Comparison of ENCODE assay signal across 23 cellular contexts in genomic region chr5:32753765-32754164, GRCh38. TPM values are rescaled to one million over a fixed set of nuclear protein-coding genes. Genes with fewer than 3 reads are reported as not detected.
A peak's percentile ranks its signal among the peaks of the same experiment; 100 is the strongest.
DNase-seq lines count a peak whose midpoint lies in the region; ATAC-seq, FAIRE-seq and TF ChIP-seq lines count a peak whose summit lies in the region.
"Had no signal": no experiment of that assay in that cellular context is flagged by ENCODE, and none has a peak within 500 bp of the region (broad histone marks: within the 10 kb centered on the region; RNA-seq: fewer than 3 reads in every experiment).

No MANE protein-coding gene starts in this region.

- intact Hi-C loops in HCT116 (cut with micrococcal nuclease) = no loop called here

- FAIRE-seq in A549 (lab: Jason Lieb, UNC) = no peak
- FAIRE-seq: A204.1 had no signal

- no peaks in the 10 kb centered on the region for H3K27me3 ChIP-seq in HCT116 (ENCODE audit: insufficient read depth, low read length)
- no peaks in the 10 kb centered on the region for H3K27me3 ChIP-seq in hepatocyte
- H3K27me3 ChIP-seq: colonic mucosa, right atrium auricular region, SJCRH30, stomach had no signal

- TF ChIP-seq RAD21 in A549 (conservative IDR thresholded peaks at IDR 0.05 in 1 of 2, IDR thresholded peaks at IDR 0.05 in 1 of 2) = peak; percentile 29 to 35; a peak in 3 of 5 replicates
- peak; percentile 4; the same call in 1 of the 2 replicates for TF ChIP-seq RAD21 in HCT116 (IDR thresholded peaks at IDR 0.05; ENCODE audit: low read depth)

- ATAC-seq in A549 = peak; percentile 70 to 71; a peak in 5 of 6 replicates
- no peak for ATAC-seq in HCT116
- ATAC-seq in GM18867 (IDR thresholded peaks at IDR 0.05; ENCODE audit: unreplicated experiment) = no peak
- ATAC-seq in GM19397 (IDR thresholded peaks at IDR 0.05; ENCODE audit: unreplicated experiment) = no peak

- H3K9me3 ChIP-seq in A549 (peaks cover 13% of the 10 kb centered on the region; the same call in 2 of the 3 replicates), HCT116 (ENCODE audit: control insufficient read depth in 1 of 2, insufficient read depth in 1 of 2, low read depth in 1 of 2, low read length in 2 of 2) (no peaks in the 10 kb centered on the region), hepatocyte (ENCODE audit: low read depth) (no peaks in the 10 kb centered on the region)
- H3K9me3 ChIP-seq: colonic mucosa, right atrium auricular region had no signal

- no peak overlapping the region for H3K9ac ChIP-seq in HCT116 (ENCODE audit: low read length)

- no peaks in the 10 kb centered on the region for H3K79me2 ChIP-seq in HCT116 (ENCODE audit: insufficient read depth, low read length)
- no peaks in the 10 kb centered on the region for H3K79me2 ChIP-seq in hepatocyte

- no peak for TF ChIP-seq CTCF in A549 (IDR thresholded peaks at IDR 0.05)
- TF ChIP-seq CTCF in HCT116 (IDR thresholded peaks at IDR 0.05 in 2 of 3, conservative IDR thresholded peaks at IDR 0.05 in 1 of 3; ENCODE audit: borderline replicate concordance in 1 of 3, insufficient read depth in 1 of 3, low read depth in 2 of 3, low read length in 2 of 3) = no peak
- TF ChIP-seq CTCF in hepatocyte (IDR thresholded peaks at IDR 0.05; ENCODE audit: poor library complexity) = peak; percentile 7

- DNase-seq in A549 (ENCODE audit: low read depth in 1 of 2, low spot score in 1 of 2) = peak in 1 of 2 experiments; percentile 40
- no peak for DNase-seq in HCT116 (ENCODE audit: low read depth, low spot score)
- peak; percentile 11 for DNase-seq in UCSD-AML1 (lab: John Stamatoyannopoulos, UW; ENCODE audit: unreplicated experiment)
- no peak for DNase-seq in hepatocyte (ENCODE audit: low spot score)
- DNase-seq in kidney glomerular epithelial cell (lab: John Stamatoyannopoulos, UW) = no peak
- no peak for DNase-seq in activated T-cell treated with anti-CD3 and anti-CD28 coated beads, Interleukin-2, amount 50 U/mL, for 24 hours
- DNase-seq: activated CD4-positive, alpha-beta T cell treated with anti-CD3 and anti-CD28 coated beads for 4 hours; activated gamma-delta T cell treated with Interleukin-2 at 50 U/mL for 16 hours; CD4-positive, alpha-beta memory T cell; colonic mucosa; glutamatergic neuron; NCI-H2029; NCI-H446; SJCRH30; stimulated activated CD4-positive, alpha-beta T cell treated with anti-CD3 and anti-CD28 coated beads, Interleukin-1b, Interleukin-23, amount 100 ng/mL, for 48 hours; stomach had no signal

- BruUV-seq in HCT116 (replicated peaks; lab: Mats Ljungman, UMichigan) = no TSS peak

- no peak for TF ChIP-seq EP300 in A549 (IDR thresholded peaks at IDR 0.05)

- H3K9me3 Mint-ChIP-seq in activated T-cell treated with anti-CD3 and anti-CD28 coated beads, Interleukin-2, amount 50 U/mL, for 24 hours = peaks cover 3% of the 10 kb centered on the region

- H2AFZ ChIP-seq in HCT116 (ENCODE audit: low read depth, low read length, poor library complexity, severe bottlenecking) (no peak overlapping the region), hepatocyte (no peak overlapping the region)

- no peaks in the 10 kb centered on the region for H3K4me1 Mint-ChIP-seq in activated T-cell treated with anti-CD3 and anti-CD28 coated beads, Interleukin-2, amount 50 U/mL, for 24 hours (ENCODE audit: low read depth)
- H3K4me1 Mint-ChIP-seq: CD4-positive, alpha-beta memory T cell; IgD-negative memory B cell; mesothelial cell of epicardium had no signal

- H3K4me3 ChIP-seq in A549 (no peak overlapping the region), HCT116 (replicated peaks in 1 of 2; ENCODE audit: low read depth in 1 of 2, low read length in 2 of 2) (no peak overlapping the region), hepatocyte (no peak overlapping the region)
- H3K4me3 ChIP-seq: colonic mucosa, right atrium auricular region, SJCRH30, stomach had no signal

- CTCF ChIA-PET in A549 (lab: Yijun Ruan, JAX) (interaction anchor here (0.6 to 1.7 kb wide), 4 partner anchors 14 to 321 kb away, joined by 3 to 4 read pairs (median 4); no protein-coding TSS in a partner anchor), HCT116 (lab: Charles Lee) (no interaction called here)

- peak overlapping the region; percentile 22; the same call in 2 of the 3 replicates for H3K4me2 ChIP-seq in A549
- no peak overlapping the region for H3K4me2 ChIP-seq in HCT116 (ENCODE audit: low read length)
- H3K4me2 ChIP-seq in hepatocyte = no peak overlapping the region

- H3K4me3 Mint-ChIP-seq in activated T-cell treated with anti-CD3 and anti-CD28 coated beads, Interleukin-2, amount 50 U/mL, for 24 hours = no peak overlapping the region
- H3K4me3 Mint-ChIP-seq: CD4-positive, alpha-beta memory T cell; IgD-negative memory B cell; mesothelial cell of epicardium had no signal

- H3K9me2 ChIP-seq in HCT116 (ENCODE audit: insufficient read depth) = no peaks in the 10 kb centered on the region
- H3K9me2 ChIP-seq in hepatocyte (replicated peaks; ENCODE audit: insufficient read depth) = no peaks in the 10 kb centered on the region

- RAD21 ChIA-PET in HCT116 (lab: Charles Lee; ENCODE audit: low non-redundant PET in 1 of 2, low total read pairs in 2 of 2, uncharacterized antibody in 2 of 2, unreplicated experiment in 2 of 2) = no interaction called here

- no peak overlapping the region for H3K27ac Mint-ChIP-seq in activated T-cell treated with anti-CD3 and anti-CD28 coated beads, Interleukin-2, amount 50 U/mL, for 24 hours
- H3K27ac Mint-ChIP-seq: CD4-positive, alpha-beta memory T cell; IgD-negative memory B cell; mesothelial cell of epicardium had no signal

- H3K4me1 ChIP-seq in A549 (peaks cover 19% of the 10 kb centered on the region), HCT116 (ENCODE audit: control insufficient read depth in 1 of 2, insufficient read depth in 2 of 2, low read length in 2 of 2) (no peaks in the 10 kb centered on the region), hepatocyte (ENCODE audit: insufficient read depth) (no peaks in the 10 kb centered on the region)
- H3K4me1 ChIP-seq: colonic mucosa, right atrium auricular region, SJCRH30, stomach had no signal

- H3K27ac ChIP-seq in A549 (peak overlapping the region; percentile 41 to 80), HCT116 (ENCODE audit: low read depth, low read length) (no peak overlapping the region), hepatocyte (no peak overlapping the region)
- H3K27ac ChIP-seq: colonic mucosa, epithelial cell of prostate, right atrium auricular region, SJCRH30, stomach had no signal

- H3K36me3 ChIP-seq in HCT116 (ENCODE audit: control insufficient read depth in 1 of 2, insufficient read depth in 2 of 2, low read length in 2 of 2) (no peaks in the 10 kb centered on the region), hepatocyte (replicated peaks; ENCODE audit: insufficient read depth, low read depth) (no peaks in the 10 kb centered on the region)
- H3K36me3 ChIP-seq: colonic mucosa, right atrium auricular region, SJCRH30, stomach had no signal

- TF ChIP-seq POLR2A in A549 (IDR thresholded peaks at IDR 0.05; ENCODE audit: low read length) (no peak), HCT116 (IDR thresholded peaks at IDR 0.05; ENCODE audit: borderline replicate concordance, extremely low read depth, insufficient read depth, insufficient read length) (no peak)

- POLR2A ChIA-PET in A549 (lab: Yijun Ruan, JAX) (no interaction called here), HCT116 (lab: Charles Lee) (no interaction called here)

- no peaks in the 10 kb centered on the region for H4K20me1 ChIP-seq in HCT116 (ENCODE audit: insufficient read depth)
- no peaks in the 10 kb centered on the region for H4K20me1 ChIP-seq in hepatocyte (ENCODE audit: insufficient read depth, poor library complexity, severe bottlenecking)

- peaks cover 5% of the 10 kb centered on the region for H3K27me3 Mint-ChIP-seq in activated T-cell treated with anti-CD3 and anti-CD28 coated beads, Interleukin-2, amount 50 U/mL, for 24 hours

- H3K36me3 Mint-ChIP-seq in activated T-cell treated with anti-CD3 and anti-CD28 coated beads, Interleukin-2, amount 50 U/mL, for 24 hours (ENCODE audit: low read depth) = no peaks in the 10 kb centered on the region
- H3K36me3 Mint-ChIP-seq: CD4-positive, alpha-beta memory T cell; IgD-negative memory B cell had no signal

TF ChIP-seq in A549, 52 proteins besides CTCF, POLR2A, EP300 and RAD21:
- TF ChIP-seq SMC3 (IDR thresholded peaks at IDR 0.05) (peak; percentile 36; the same call in 2 of the 3 replicates), FOSB (CRISPR knock-in tag; IDR thresholded peaks at IDR 0.05) (no peak), NR3C1 (IDR thresholded peaks at IDR 0.05) (no peak), CBX8 (IDR thresholded peaks at IDR 0.05) (no peak)
TF ChIP-seq in A549: peak in this region for 1.

TF ChIP-seq in HCT116, 20 proteins besides CTCF, POLR2A, EP300 and RAD21 (continues in another document):
- no peak for TF ChIP-seq CEBPB (IDR thresholded peaks at IDR 0.05; ENCODE audit: low read depth)
- no peak for TF ChIP-seq REST (IDR thresholded peaks at IDR 0.05; ENCODE audit: low read depth)

RNA-seq across cellular contexts. Expression of gene NPR3, which starts 42.6 kb away (rescaled TPM):
- polyA plus RNA-seq in A549 (2011; rRNA removed) = 18.6 and 18.9 TPM in 2 replicates
- 8.6 and 10.1 TPM in 2 replicates for polyA plus RNA-seq in A549 (2012; cell fraction: cytosol; rRNA removed)
- polyA plus RNA-seq in A549 (2012; cell fraction: nucleus; rRNA removed) = 9.6 and 11.6 TPM in 2 replicates
- polyA plus RNA-seq in A549 (2017; fragmentation: RNase III; extraction: RNeasy Plus Mini Kit Qiagen cat#74134 plus additional on column Dnase treatment) = 16.4 to 18.0 TPM (median 18.0 TPM) in 3 replicates
- polyA minus RNA-seq in A549 (2011; rRNA and poly(A)+ RNA removed) = 29.0 and 29.8 TPM in 2 replicates
- 0.39 TPM for total RNA-seq in HCT116 (2021; ENCODE audit: unreplicated experiment)
- polyA plus RNA-seq in HCT116 (2012) = 0.14 and 0.22 TPM in 2 replicates
- 18.9 and 20.0 TPM in 2 replicates for total RNA-seq in hepatocyte
- polyA plus RNA-seq in hepatocyte = 3.6 and 6.9 TPM in 2 replicates
- polyA plus RNA-seq: CD4-positive, alpha-beta memory T cell; IgD-negative memory B cell had no signal

Comparison
In these comparisons a context has a peak if more than half of its experiments do, and no peak if none do; other contexts are left out.
1. ATAC-seq: peak in A549 (2 of 2); none in HCT116 (single experiment), GM18867 (single experiment) and GM19397 (single experiment).
2. H3K27ac ChIP-seq: peak in A549 (2 of 2); none in HCT116 (single experiment) and hepatocyte (single experiment).
3. RNA of gene NPR3, which starts 42.6 kb away (total RNA-seq): 18.9 to 20.0 TPM in hepatocyte; 0.39 TPM in HCT116 (single experiment); every median in the first group is over 10 times any median in the second.
4. Of the 6 proteins assayed by ChIP-seq in both A549 and HCT116: peak only in A549: none; only in HCT116: none; in both: RAD21; in neither: 5.